Comparison of ENCODE assay signal across 10 cellular contexts in the genomic region with DNA sequence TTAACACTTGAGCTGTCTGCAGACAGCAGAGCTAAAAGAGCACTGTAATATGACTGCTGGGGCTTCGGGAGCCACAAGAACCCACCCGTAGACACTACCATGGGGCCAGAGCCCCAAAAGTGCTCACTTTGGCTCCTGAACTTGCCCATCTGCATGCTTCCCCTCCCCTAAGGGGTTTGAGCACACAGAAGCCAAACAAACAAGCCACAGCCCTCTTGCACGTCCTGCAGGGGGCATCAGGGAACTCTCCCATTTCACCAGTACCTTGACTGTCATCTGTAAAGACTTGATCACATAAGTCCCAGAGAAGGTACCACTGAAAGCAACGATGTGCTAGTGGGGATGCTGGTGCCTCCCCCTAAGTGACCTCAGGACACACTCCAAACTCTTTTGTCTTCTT.
DNase-seq lines count a peak whose midpoint lies in the region; ATAC-seq and TF ChIP-seq lines count a peak whose summit lies in the region.
"Had no signal": no experiment of that assay in that cellular context is flagged by ENCODE, and none has a peak within 500 bp of the region (broad histone marks: within the 10 kb centered on the region; RNA-seq: fewer than 3 reads in every experiment).

No MANE protein-coding gene starts in this region.

- no peaks in the 10 kb centered on the region for H3K36me3 ChIP-seq in Caco-2 (ENCODE audit: control insufficient read depth, insufficient read depth, low read length)
- H3K36me3 ChIP-seq: ovary, thyroid gland had no signal

- H3K4me3 ChIP-seq in Caco-2 (ENCODE audit: low read depth, low read length) = no peak overlapping the region
- H3K4me3 ChIP-seq: ovary, thyroid gland had no signal

- POLR2A ChIA-PET in Caco-2 (lab: Charles Lee) = no interaction called here

- no peaks in the 10 kb centered on the region for H3K4me1 Mint-ChIP-seq in Caco-2 (ENCODE audit: low read depth, unreplicated experiment)
- no peaks in the 10 kb centered on the region for H3K4me1 Mint-ChIP-seq in natural killer cell

- no peaks in the 10 kb centered on the region for H3K4me1 ChIP-seq in Caco-2
- H3K4me1 ChIP-seq: thyroid gland had no signal

- DNase-seq in Caco-2 (peak in 1 of 2 experiments; percentile 55), GM20000 (ENCODE audit: low spot score) (no peak), RKO (ENCODE audit: low spot score) (peak; percentile 46), hepatic stellate cell (ENCODE audit: low spot score) (peak; percentile 6), natural killer cell (no peak)
- DNase-seq: ovary had no signal

- intact Hi-C loops in Caco-2 (cut with micrococcal nuclease; ENCODE audit: unreplicated experiment) = loop anchor here (1.0 kb wide), 2 partner anchors 129 to 343 kb away; no protein-coding TSS in a partner anchor
- intact Hi-C loops in natural killer cell (cut with micrococcal nuclease) = no loop called here

- H3K27ac Mint-ChIP-seq in Caco-2 (ENCODE audit: unreplicated experiment) (no peak overlapping the region), natural killer cell (no peak overlapping the region)

- BruUV-seq in Caco-2 (replicated peaks; lab: Mats Ljungman, UMichigan) = no TSS peak

- H3K27me3 ChIP-seq in Caco-2 (replicated peaks; ENCODE audit: control insufficient read depth, insufficient read depth, low read length) = no peaks in the 10 kb centered on the region
- H3K27me3 ChIP-seq: ovary, thyroid gland had no signal

- H3K9me3 Mint-ChIP-seq in Caco-2 (ENCODE audit: unreplicated experiment) (no peaks in the 10 kb centered on the region), natural killer cell (peaks cover 3 to 7% of the 10 kb centered on the region in 2 donors)

- CTCF ChIA-PET in Caco-2 (lab: Charles Lee) = no interaction called here

- H3K36me3 Mint-ChIP-seq in Caco-2 (ENCODE audit: insufficient read depth, unreplicated experiment) (no peaks in the 10 kb centered on the region), natural killer cell (no peaks in the 10 kb centered on the region)

- ATAC-seq in HG03095 (IDR thresholded peaks at IDR 0.05; ENCODE audit: unreplicated experiment) (no peak), natural killer cell (no peak), GM21576 (IDR thresholded peaks at IDR 0.05; ENCODE audit: unreplicated experiment) (no peak), GM18502 (IDR thresholded peaks at IDR 0.05; ENCODE audit: poor library complexity, unreplicated experiment) (no peak)

- H3K27me3 Mint-ChIP-seq in Caco-2 (ENCODE audit: insufficient read depth, unreplicated experiment) (peaks cover 3% of the 10 kb centered on the region), natural killer cell (ENCODE audit: low read depth in 2 of 2) (no peaks in the 10 kb centered on the region)

- no peak overlapping the region for H3K4me3 Mint-ChIP-seq in Caco-2 (ENCODE audit: unreplicated experiment)
- H3K4me3 Mint-ChIP-seq in natural killer cell = no peak overlapping the region

- TF ChIP-seq CTCF in Caco-2 (IDR thresholded peaks at IDR 0.05; ENCODE audit: insufficient read depth in 1 of 2, low read depth in 1 of 2, low read length in 1 of 2, severe bottlenecking in 1 of 2, unreplicated experiment in 1 of 2) (peak; percentile 65 to 75), GM20000 (IDR thresholded peaks at IDR 0.05; ENCODE audit: extremely low read depth, missing control alignments) (peak; percentile 53), natural killer cell (IDR thresholded peaks at IDR 0.05) (no peak)

- no peaks in the 10 kb centered on the region for H3K9me3 ChIP-seq in Caco-2
- H3K9me3 ChIP-seq: ovary, thyroid gland had no signal

Comparison
In these comparisons a context has a peak if more than half of its experiments do, and no peak if none do; other contexts are left out.
1. DNase-seq: peak in RKO (single experiment) and hepatic stellate cell (single experiment); none in GM20000 (single experiment) and natural killer cell (single experiment).